Comparison of ENCODE assay signal across 1 cellular context in genomic region chr12:69170293-69170692, GRCh38.
TF ChIP-seq lines count a peak whose summit lies in the region.

No MANE protein-coding gene starts in this region.

TF ChIP-seq in GM23338, 12 proteins besides CTCF, POLR2A, EP300 and RAD21 (continued from another document):
- TF ChIP-seq ZNF462 (CRISPR knock-in tag; IDR thresholded peaks at IDR 0.05) = no peak
- TF ChIP-seq EZH2phosphoT487 (IDR thresholded peaks at IDR 0.05; ENCODE audit: unreplicated experiment) = no peak
- no peak for TF ChIP-seq ETS1 (IDR thresholded peaks at IDR 0.05)
- TF ChIP-seq JUNB (IDR thresholded peaks at IDR 0.05; ENCODE audit: unreplicated experiment) = no peak
- no peak for TF ChIP-seq EZH2 (IDR thresholded peaks at IDR 0.05; ENCODE audit: low read depth, unreplicated experiment)
- TF ChIP-seq ZNF331 (CRISPR knock-in tag; IDR thresholded peaks at IDR 0.05; ENCODE audit: low read depth) = no peak
- TF ChIP-seq STAT1 (IDR thresholded peaks at IDR 0.05; ENCODE audit: unreplicated experiment) = no peak
- TF ChIP-seq CREB1 (CRISPR knock-in tag; IDR thresholded peaks at IDR 0.05; ENCODE audit: low read depth) = no peak
